In the genomic region with DNA sequence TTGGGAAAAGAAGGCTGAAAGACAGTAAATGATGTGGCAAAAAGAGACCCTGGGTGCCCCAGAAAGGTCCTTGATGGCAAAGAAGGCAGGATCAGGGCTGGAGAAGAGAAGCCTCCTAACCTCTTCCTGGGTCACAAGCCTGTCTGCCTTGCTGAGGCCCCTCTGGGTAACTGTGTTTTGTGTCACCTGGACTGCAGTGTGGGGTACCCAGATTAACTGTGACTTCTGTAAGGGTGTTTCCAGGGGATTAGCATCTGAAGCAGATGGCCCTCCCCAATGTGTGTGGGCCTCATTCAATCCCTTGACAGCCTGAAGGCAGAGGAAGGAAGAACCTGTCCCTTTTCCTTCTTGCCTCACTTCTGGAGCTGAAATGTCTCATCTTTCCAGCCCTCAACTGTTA, we compare ENCODE assay signal across 16 cellular contexts. TPM values are rescaled to one million over a fixed set of nuclear protein-coding genes. Genes with fewer than 3 reads are reported as not detected.
"Had no signal": no experiment of that assay in that cellular context is flagged by ENCODE, and none has a peak within 500 bp of the region (broad histone marks: within the 10 kb centered on the region; RNA-seq: fewer than 3 reads in every experiment).

No MANE protein-coding gene starts in this region.

- H3K4me1 ChIP-seq: gastrocnemius medialis, right atrium auricular region, thyroid gland had no signal

- H3K27ac ChIP-seq: gastrocnemius medialis, heart right ventricle, ovary, right atrium auricular region, sigmoid colon, thyroid gland had no signal

- H3K9me3 ChIP-seq: gastrocnemius medialis, ovary, right atrium auricular region, sigmoid colon, thyroid gland had no signal

- ATAC-seq: gastrocnemius medialis; heart right ventricle; naive thymus-derived CD8-positive, alpha-beta T cell had no signal

- H3K27me3 ChIP-seq: heart right ventricle, ovary, right atrium auricular region, thyroid gland had no signal

- H3K36me3 Mint-ChIP-seq: naive thymus-derived CD8-positive, alpha-beta T cell had no signal

- H3K36me3 ChIP-seq: gastrocnemius medialis, heart right ventricle, ovary, right atrium auricular region, sigmoid colon, thyroid gland had no signal

- DNase-seq: effector CD4-positive, alpha-beta T cell; gastrocnemius medialis; heart right ventricle; hypothalamus; kidney glomerular epithelial cell; naive thymus-derived CD8-positive, alpha-beta T cell; ovary; sigmoid colon; small intestine; stimulated activated CD4-positive, alpha-beta T cell treated with anti-CD3 and anti-CD28 coated beads, Interleukin-12 subunit alpha, Interleukin-12 subunit beta, amount 100 ng/mL, for 4 hours; stimulated activated naive CD4-positive, alpha-beta T cell; thyroid gland had no signal

- H3K4me1 Mint-ChIP-seq: naive thymus-derived CD8-positive, alpha-beta T cell had no signal

- H3K4me3 ChIP-seq: coronary artery, gastrocnemius medialis, heart right ventricle, ovary, right atrium auricular region, sigmoid colon, thyroid gland had no signal

- H3K4me3 Mint-ChIP-seq: naive thymus-derived CD8-positive, alpha-beta T cell had no signal

RNA-seq across cellular contexts. Expression of gene APCDD1, which starts 35.6 kb away (rescaled TPM):
- total RNA-seq: dermis microvascular lymphatic vessel endothelial cell; lung microvascular endothelial cell; naive thymus-derived CD8-positive, alpha-beta T cell had no signal
